In the genomic region with DNA sequence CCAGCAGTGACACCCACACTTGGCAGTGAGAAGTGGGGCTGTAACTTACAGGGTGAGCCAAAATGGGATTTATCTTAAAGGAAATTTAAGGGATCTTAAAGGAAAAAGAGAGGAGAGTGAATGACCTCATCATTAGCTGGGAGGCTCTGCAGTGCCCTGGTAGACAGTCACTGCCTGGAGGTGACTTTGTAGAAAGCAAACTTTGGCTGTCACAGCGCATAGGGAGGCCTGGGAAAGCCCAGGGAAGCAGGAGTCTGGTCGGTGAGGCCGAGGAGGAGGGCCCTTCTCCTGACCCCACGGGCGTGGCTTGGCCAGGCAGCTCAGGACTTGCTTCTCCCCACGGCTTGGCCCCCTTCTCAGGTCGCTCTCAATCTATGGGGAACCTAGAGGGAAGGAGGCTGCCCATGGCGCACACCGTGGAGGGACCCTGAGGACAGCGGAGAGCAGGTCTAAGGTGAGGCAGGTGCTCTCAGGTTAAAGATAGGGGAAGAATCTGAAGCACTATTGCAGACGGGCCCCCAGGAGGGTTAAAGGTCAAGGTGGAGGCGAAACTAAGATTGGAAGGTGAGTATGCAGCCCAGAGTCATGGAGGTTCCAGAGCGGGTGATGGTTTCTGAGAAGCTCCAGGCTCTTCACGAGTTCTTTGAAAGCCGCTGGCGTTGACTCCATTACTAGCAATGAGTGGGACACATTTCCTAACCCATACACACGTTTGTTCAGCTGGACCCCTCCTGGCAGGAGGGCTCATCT, we compare ENCODE assay signal across 9 cellular contexts. TPM values are rescaled to one million over a fixed set of nuclear protein-coding genes. Genes with fewer than 3 reads are reported as not detected.
DNase-seq lines count a peak whose midpoint lies in the region; ATAC-seq, FAIRE-seq and TF ChIP-seq lines count a peak whose summit lies in the region.
"Had no signal": no experiment of that assay in that cellular context is flagged by ENCODE, and none has a peak within 500 bp of the region (broad histone marks: within the 10 kb centered on the region; RNA-seq: fewer than 3 reads in every experiment).

No MANE protein-coding gene starts in this region.

- H3K9me3 ChIP-seq in DOHH2 (ENCODE audit: control insufficient read depth, insufficient read depth, low read length) (no peaks in the 10 kb centered on the region), MG63 (no peaks in the 10 kb centered on the region), kidney (ENCODE audit: control insufficient read depth in 1 of 2, low read length in 2 of 2) (no peaks in the 10 kb centered on the region)

- no peak overlapping the region for H3K9ac ChIP-seq in kidney (ENCODE audit: low read length in 2 of 2)

- peak overlapping the region; percentile 81 for H3K4me3 Mint-ChIP-seq in nephron progenitor cell

- H3K4me1 ChIP-seq in DOHH2 (ENCODE audit: control insufficient read depth, low read length) (peaks cover 29% of the 10 kb centered on the region), kidney (ENCODE audit: control insufficient read depth in 1 of 2, insufficient read depth in 1 of 2, low read depth in 1 of 2, low read length in 2 of 2) (peaks cover 0 to 2% of the 10 kb centered on the region in 2 donors)

- H3K4me1 Mint-ChIP-seq in nephron progenitor cell: peaks cover 24% of the 10 kb centered on the region

- H3K27ac ChIP-seq in DOHH2 (ENCODE audit: low read depth, low read length) (no peak overlapping the region), kidney (ENCODE audit: low read depth in 2 of 2, low read length in 2 of 2) (no peak overlapping the region)
- H3K27ac ChIP-seq: epithelial cell of prostate had no signal

- H3K27me3 Mint-ChIP-seq in nephron progenitor cell (ENCODE audit: low read depth, poor library complexity): peaks cover 36% of the 10 kb centered on the region

- no peaks in the 10 kb centered on the region for H3K79me2 ChIP-seq in DOHH2 (ENCODE audit: control insufficient read depth, low read length)

- H3K36me3 ChIP-seq in DOHH2 (ENCODE audit: control insufficient read depth, low read length) (no peaks in the 10 kb centered on the region), MG63 (no peaks in the 10 kb centered on the region), kidney (ENCODE audit: control insufficient read depth in 1 of 2, insufficient read depth in 2 of 2, low read length in 2 of 2) (no peaks in the 10 kb centered on the region)

- intact Hi-C loops in kidney (cut with DNase I): no loop called here

- H3K36me3 Mint-ChIP-seq in nephron progenitor cell (ENCODE audit: low read depth): no peaks in the 10 kb centered on the region

- H3K27ac Mint-ChIP-seq in nephron progenitor cell: no peak overlapping the region

- no peaks in the 10 kb centered on the region for H3K9me2 ChIP-seq in DOHH2 (replicated peaks; ENCODE audit: control insufficient read depth, low read length)

- H4K20me1 ChIP-seq in DOHH2 (ENCODE audit: control insufficient read depth, insufficient read depth, low read depth, low read length): no peaks in the 10 kb centered on the region

- FAIRE-seq in kidney (lab: Jason Lieb, UNC): no peak
- FAIRE-seq: keratinocyte had no signal

- TF ChIP-seq CTCF in DOHH2 (IDR thresholded peaks at IDR 0.05; ENCODE audit: low read depth, low read length, poor library complexity, severe bottlenecking) (no peak), nephron progenitor cell (IDR thresholded peaks at IDR 0.05) (no peak), kidney (IDR thresholded peaks at IDR 0.05; ENCODE audit: borderline replicate concordance, extremely low read depth, insufficient read depth) (no peak)

- ATAC-seq in GM19463 (IDR thresholded peaks at IDR 0.05; ENCODE audit: unreplicated experiment): no peak

- peaks cover 4% of the 10 kb centered on the region; the same call in 1 of the 2 replicates for H3F3A ChIP-seq in DOHH2 (ENCODE audit: control insufficient read depth, insufficient read depth)

- DNase-seq in MG63 (peak; percentile 45), cerebellar cortex (ENCODE audit: low spot score) (peak; percentile 12), nephron progenitor cell (no peak), kidney (no peak), GOT3 (lab: John Stamatoyannopoulos, UW) (no peak)

- H3K27me3 ChIP-seq in DOHH2 (ENCODE audit: control insufficient read depth, low read length) (no peaks in the 10 kb centered on the region), MG63 (no peaks in the 10 kb centered on the region)

- H3K9me3 Mint-ChIP-seq in nephron progenitor cell: no peaks in the 10 kb centered on the region

- peak overlapping the region; percentile 76 for H3K4me2 ChIP-seq in DOHH2 (ENCODE audit: low read length)

- H3K4me3 ChIP-seq in DOHH2 (ENCODE audit: low read length) (peak overlapping the region; percentile 72), MG63 (no peak overlapping the region), kidney (ENCODE audit: low read length in 2 of 2) (no peak overlapping the region)

RNA-seq across cellular contexts. Expression of gene RIPK1, which starts 15.6 kb away (rescaled TPM):
- total RNA-seq in MG63 (2014; rRNA removed; shearing (Covaris generic); ENCODE audit: low replicate concordance): 10.1 and 12.3 TPM in 2 replicates
- total RNA-seq in kidney: 30.4 TPM
- polyA plus RNA-seq in kidney (ENCODE audit: insufficient read depth, low read depth, low replicate concordance): 14.7 TPM

RNA-seq across cellular contexts. Expression of gene NQO2, which starts 53.0 kb away (rescaled TPM):
- 4.2 and 17.6 TPM in 2 replicates for total RNA-seq in MG63 (2014; rRNA removed; shearing (Covaris generic); ENCODE audit: low replicate concordance)
- total RNA-seq in kidney: 37.0 TPM
- 291 TPM for polyA plus RNA-seq in kidney (ENCODE audit: insufficient read depth, low read depth, low replicate concordance)

Comparison
In these comparisons a context has a peak if more than half of its experiments do, and no peak if none do; other contexts are left out.
1. DNase-seq: peak in MG63 (single experiment) and cerebellar cortex (single experiment); none in nephron progenitor cell (single experiment), kidney (single experiment) and GOT3 (single experiment).